In the genomic region with DNA sequence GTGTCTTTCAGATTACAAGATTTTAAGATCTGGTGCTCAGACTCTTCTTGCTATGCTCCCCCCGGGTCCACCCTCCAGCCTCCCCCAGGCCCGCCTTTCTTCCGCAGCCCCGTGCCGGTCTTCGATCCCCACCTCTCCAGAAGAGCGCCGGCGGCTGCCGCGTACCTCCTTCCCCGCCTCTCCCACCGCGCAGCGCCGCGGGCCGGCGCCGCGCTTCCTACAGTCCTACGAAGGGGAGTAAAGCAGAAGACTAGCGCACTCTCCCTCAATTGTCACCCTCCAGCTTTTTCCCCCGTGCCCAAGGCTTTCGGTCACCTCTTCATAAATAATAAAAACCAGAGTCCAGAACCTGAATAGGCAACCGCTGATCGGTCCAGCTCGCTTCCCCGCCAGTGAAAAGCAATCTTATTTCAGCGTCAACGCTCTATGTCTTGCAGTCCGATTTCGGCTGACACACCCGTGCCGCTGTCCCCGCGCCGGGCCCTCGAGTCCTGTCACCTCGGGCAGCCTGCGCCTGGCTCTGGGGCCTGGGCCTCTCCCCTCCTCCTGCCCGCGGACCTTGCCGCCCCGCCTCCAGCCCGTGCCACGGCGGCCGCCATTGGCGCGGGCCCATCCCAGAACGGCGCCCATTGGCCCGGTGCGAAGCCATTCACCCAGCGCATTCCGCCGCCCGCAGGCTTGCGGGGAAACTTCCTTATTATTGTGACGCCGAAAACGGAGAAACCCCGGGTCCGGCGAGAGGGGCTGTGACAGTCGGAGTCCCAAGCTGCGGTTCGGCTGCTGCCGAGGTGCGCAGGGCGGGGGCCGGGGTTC, we compare ENCODE assay signal across 8 cellular contexts. TPM values are rescaled to one million over a fixed set of nuclear protein-coding genes. Genes with fewer than 3 reads are reported as not detected.
DNase-seq lines count a peak whose midpoint lies in the region; ATAC-seq and TF ChIP-seq lines count a peak whose summit lies in the region.

A gene (plus strand): TSS at position 694 of the 813 bp plus-strand sequence. CDS start 13,344 bp downstream, outside the sequence.

- peaks cover 28 to 33% of the 10 kb centered on the region in 2 donors for H3K4me1 Mint-ChIP-seq in immature natural killer cell

- H3K4me3 ChIP-seq in AG04450 (ENCODE audit: low read depth, low read length) (peak within 1 kb of the TSS; percentile 79), cardiac fibroblast (replicated peaks in 1 of 2; ENCODE audit: low read depth in 2 of 2, low read length in 2 of 2) (peak within 1 kb of the TSS; percentile 83 to 90)

- H3K36me3 Mint-ChIP-seq in immature natural killer cell, result peaks cover 0 to 5% (median 0%) of the 10 kb centered on the region in 3 donors

- peak within 1 kb of the TSS; percentile 92 to 99 (median 95) for H3K4me3 Mint-ChIP-seq in immature natural killer cell

- CTCF ChIA-PET in AG04450 (lab: Charles Lee), result interaction anchor here (1.3 to 1.7 kb wide), 2 partner anchors 17 to 62 kb away, joined by 3 to 5 read pairs; no protein-coding TSS in a partner anchor

- no peaks in the 10 kb centered on the region for H3K9me3 ChIP-seq in AG04450 (ENCODE audit: control insufficient read depth, insufficient read depth, low read length)

- no peak within 1 kb of the TSS for H3K27ac ChIP-seq in AG04450 (ENCODE audit: low read depth, low read length)

- ATAC-seq in GM18870 (IDR thresholded peaks at IDR 0.05; ENCODE audit: unreplicated experiment), result peak; percentile 91
- peak; percentile 97 for ATAC-seq in HG03135 (IDR thresholded peaks at IDR 0.05; ENCODE audit: unreplicated experiment)

- peak within 1 kb of the TSS; percentile 85 to 97 (median 94) for H3K27ac Mint-ChIP-seq in immature natural killer cell

- DNase-seq in AG04450 (ENCODE audit: low read depth, low spot score) (peak; percentile 20), NCI-H2227 (lab: John Stamatoyannopoulos, UW; ENCODE audit: unreplicated experiment) (peak; percentile 88), cardiac fibroblast (ENCODE audit: low read depth in 2 of 2) (peak; percentile 87 to 90), immature natural killer cell (peak; percentile 93 to 94 (median 93)), smooth muscle cell of the brain vasculature (ENCODE audit: low read depth, low spot score) (peak; percentile 52)
- peak; percentile 75 to 82 (median 79) for DNase-seq in activated CD4-positive, CD25-positive, alpha-beta regulatory T cell (lab: John Stamatoyannopoulos, UW)

- H3K27me3 ChIP-seq in AG04450 (ENCODE audit: control insufficient read depth, insufficient read depth, low read length), result no peaks in the 10 kb centered on the region

- no peaks in the 10 kb centered on the region for H3K9me3 Mint-ChIP-seq in immature natural killer cell

- H3K27me3 Mint-ChIP-seq in immature natural killer cell (ENCODE audit: low read depth in 3 of 3), result peaks cover 6 to 16% (median 8%) of the 10 kb centered on the region in 3 donors

- TF ChIP-seq CTCF in AG04450 (IDR thresholded peaks at IDR 0.05; ENCODE audit: low read depth, low read length), result no peak
- peak; percentile 16 for TF ChIP-seq CTCF in cardiac fibroblast (IDR thresholded peaks at IDR 0.05; ENCODE audit: low read depth, low read length)

- POLR2A ChIA-PET in AG04450 (lab: Yijun Ruan, JAX), result interaction anchor here (1.0 kb wide), 1 partner anchor 31 kb away, joined by 4 read pairs; no protein-coding TSS in a partner anchor

RNA-seq across cellular contexts. Expression of the gene that starts here (rescaled TPM):
- polyA plus RNA-seq in AG04450 (2011; rRNA removed) (9.3 and 10.3 TPM in 2 replicates), immature natural killer cell (10 to 100 TPM; 21.7 to 39.7 (median 32.0) TPM)
- 13.1 and 15.4 TPM in 2 replicates for polyA minus RNA-seq in AG04450 (2011; rRNA and poly(A)+ RNA removed)

Comparison
In these comparisons a context has a peak if more than half of its experiments do, and no peak if none do; other contexts are left out.
1. DNase-seq: peak in every context shown above with its lines; median percentile 93 in immature natural killer cell; 88 in cardiac fibroblast; 88 in NCI-H2227; 79 in activated CD4-positive, CD25-positive, alpha-beta regulatory T cell; 52 in smooth muscle cell of the brain vasculature; 20 in AG04450.